8 cellular contexts compared by ENCODE assay signal in the genomic region with DNA sequence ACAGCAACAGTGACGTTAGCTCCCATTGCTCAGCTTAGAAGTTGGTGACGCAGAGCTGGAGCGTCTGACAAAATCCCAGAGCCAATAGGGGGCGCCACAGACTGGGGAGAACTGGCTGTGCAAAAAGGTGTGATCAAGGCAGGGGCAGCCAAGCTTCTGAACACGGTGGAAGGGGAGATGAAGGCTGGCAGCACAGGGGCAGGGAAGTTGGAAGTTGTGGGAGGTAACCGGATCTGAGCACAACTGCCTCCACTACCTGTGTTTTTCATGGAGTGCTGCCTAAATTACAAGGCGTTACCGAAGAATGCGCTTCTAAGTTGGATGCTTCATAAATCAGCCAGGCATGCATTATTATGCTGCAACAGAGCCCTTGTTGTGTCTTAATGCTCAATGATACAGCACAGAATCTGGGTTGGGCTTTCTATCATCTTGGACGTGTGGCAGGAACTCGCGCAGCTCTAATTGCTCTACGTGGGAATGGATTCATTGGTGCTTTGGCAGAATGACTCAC.
A peak's percentile ranks its signal among the peaks of the same experiment; 100 is the strongest.
DNase-seq lines count a peak whose midpoint lies in the region; ATAC-seq and TF ChIP-seq lines count a peak whose summit lies in the region.

No MANE protein-coding gene starts in this region.

- no peaks in the 10 kb centered on the region for H3K36me3 ChIP-seq in body of pancreas (replicated peaks in 1 of 2; ENCODE audit: insufficient read depth in 1 of 2, low read depth in 2 of 2)

- no peak for ATAC-seq in body of pancreas
- ATAC-seq in HG03039 (IDR thresholded peaks at IDR 0.05; ENCODE audit: unreplicated experiment) = no peak

- H3K9me3 ChIP-seq in body of pancreas = no peaks in the 10 kb centered on the region

- TF ChIP-seq CTCF in body of pancreas (IDR thresholded peaks at IDR 0.05) = peak in 5 of 7 experiments; percentile 16 to 31 (median 28)
- no peak for TF ChIP-seq CTCF in RWPE1 (conservative IDR thresholded peaks at IDR 0.05; ENCODE audit: low read depth)

- CTCF ChIA-PET in RWPE1 (lab: Yijun Ruan, JAX) = interaction anchor here (0.6 to 0.9 kb wide), 4 partner anchors 26 to 62 kb away, joined by 3 to 6 read pairs (median 4); no protein-coding TSS in a partner anchor

- H3K4me3 ChIP-seq in body of pancreas = no peak overlapping the region

- intact Hi-C loops in body of pancreas (cut with DNase I) = no loop called here

- 65% methylated on average over 13 of the region's 13 CpGs for WGBS in body of pancreas, 2 donors

- POLR2A ChIA-PET in RWPE1 (lab: Yijun Ruan, JAX; ENCODE audit: low non-redundant PET) = no interaction called here

- no peaks in the 10 kb centered on the region for H3K4me1 ChIP-seq in body of pancreas

- TF ChIP-seq POLR2A in body of pancreas (IDR thresholded peaks at IDR 0.05) = no peak

- H3K27me3 ChIP-seq in body of pancreas = no peaks in the 10 kb centered on the region

- H3K27ac ChIP-seq in body of pancreas (no peak overlapping the region), RWPE1 (no peak overlapping the region)

- DNase-seq in NCI-H1436 (lab: John Stamatoyannopoulos, UW) (peak; percentile 25), NCI-H1436 treated with DMSO at 0.1 percent for 48 hours (lab: John Stamatoyannopoulos, UW) (no peak), NAMALWA (ENCODE audit: low spot score) (peak; percentile 44), body of pancreas (peak; percentile 16 to 32 (median 28)), myocyte (ENCODE audit: low read depth) (peak; percentile 30), RWPE1 (ENCODE audit: low spot score) (no peak), GM19238 (ENCODE audit: insufficient read length, low spot score) (no peak)

Comparison
In these comparisons a context has a peak if more than half of its experiments do, and no peak if none do; other contexts are left out.
1. DNase-seq: peak in NCI-H1436 (single experiment), NAMALWA (single experiment), body of pancreas (4 of 4) and myocyte (single experiment); none in NCI-H1436 treated with DMSO at 0.1 percent for 48 hours (single experiment), RWPE1 (single experiment) and GM19238 (single experiment).